ENCODE assay signal across 1 cellular context in the genomic region with DNA sequence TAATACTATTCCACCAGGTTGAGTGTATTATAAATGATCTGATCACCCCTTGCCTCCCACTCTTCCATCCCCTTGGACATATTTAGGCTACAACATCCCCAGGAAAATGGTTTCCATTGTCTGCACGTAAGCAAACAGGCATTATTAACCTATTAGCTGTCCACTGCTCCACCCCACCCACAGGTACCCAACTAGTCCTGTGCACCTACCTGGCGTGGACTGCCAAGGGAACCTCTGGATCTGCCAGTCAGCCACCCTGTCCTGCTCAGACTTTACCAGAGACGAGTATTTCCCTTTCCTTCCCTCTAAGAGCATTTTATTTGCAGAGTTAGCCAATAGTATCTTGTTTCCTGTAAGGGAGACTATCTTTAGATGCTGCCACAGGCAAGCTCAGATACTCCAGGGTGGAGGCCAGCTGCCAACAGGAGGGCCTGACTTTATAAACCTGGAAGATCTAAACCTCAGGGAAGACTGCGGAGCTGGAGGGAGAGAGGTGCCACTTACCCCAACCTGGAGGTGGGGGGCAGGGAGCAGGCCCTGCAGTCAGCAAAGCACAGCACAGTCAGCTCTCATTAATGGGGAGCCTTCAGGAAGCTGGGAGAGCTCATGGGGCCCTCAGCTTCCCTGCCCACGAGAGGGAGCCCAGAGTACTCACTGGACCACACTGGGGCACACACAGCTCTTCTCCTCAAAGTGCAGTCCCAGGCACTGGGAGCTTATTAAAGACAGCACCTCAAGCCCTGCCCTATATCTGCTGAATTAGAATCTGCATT.
TF ChIP-seq lines count a peak whose summit lies in the region.

Gene CX3CR1, minus strand, starts transcription at position 292 of the 773 bp plus-strand sequence. CDS start 13,527 bp downstream, outside the sequence.

TF ChIP-seq in H1, 55 proteins besides CTCF, POLR2A, EP300 and RAD21:
- TF ChIP-seq RFX5 (IDR thresholded peaks at IDR 0.05; ENCODE audit: borderline replicate concordance, low read depth, low read length) (no peak), CREB1 (IDR thresholded peaks at IDR 0.05) (no peak), HDAC6 (IDR thresholded peaks at IDR 0.05; ENCODE audit: low read depth, low read length) (no peak), FOSL1 (IDR thresholded peaks at IDR 0.05; ENCODE audit: insufficient read depth, low read depth, low read length) (no peak), BRCA1 (IDR thresholded peaks at IDR 0.05; ENCODE audit: low read depth, low read length) (no peak), BCL11A (IDR thresholded peaks at IDR 0.05; ENCODE audit: low read depth in 2 of 2, low read length in 2 of 2) (no peak), JUN (IDR thresholded peaks at IDR 0.05; ENCODE audit: low read depth, low read length) (no peak), SIN3A (conservative IDR thresholded peaks at IDR 0.05 in 1 of 2, IDR thresholded peaks at IDR 0.05 in 1 of 2; ENCODE audit: low read depth in 1 of 2, low read length in 2 of 2) (no peak), SAP30 (IDR thresholded peaks at IDR 0.05; ENCODE audit: insufficient read depth, insufficient replicate concordance, low read length) (no peak), TCF12 (IDR thresholded peaks at IDR 0.05; ENCODE audit: low read depth, low read length) (no peak)
- TF ChIP-seq, protein P1, sequence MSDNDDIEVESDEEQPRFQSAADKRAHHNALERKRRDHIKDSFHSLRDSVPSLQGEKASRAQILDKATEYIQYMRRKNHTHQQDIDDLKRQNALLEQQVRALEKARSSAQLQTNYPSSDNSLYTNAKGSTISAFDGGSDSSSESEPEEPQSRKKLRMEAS (IDR thresholded peaks at IDR 0.05), result no peak
